7 cellular contexts compared by ENCODE assay signal in the genomic region with DNA sequence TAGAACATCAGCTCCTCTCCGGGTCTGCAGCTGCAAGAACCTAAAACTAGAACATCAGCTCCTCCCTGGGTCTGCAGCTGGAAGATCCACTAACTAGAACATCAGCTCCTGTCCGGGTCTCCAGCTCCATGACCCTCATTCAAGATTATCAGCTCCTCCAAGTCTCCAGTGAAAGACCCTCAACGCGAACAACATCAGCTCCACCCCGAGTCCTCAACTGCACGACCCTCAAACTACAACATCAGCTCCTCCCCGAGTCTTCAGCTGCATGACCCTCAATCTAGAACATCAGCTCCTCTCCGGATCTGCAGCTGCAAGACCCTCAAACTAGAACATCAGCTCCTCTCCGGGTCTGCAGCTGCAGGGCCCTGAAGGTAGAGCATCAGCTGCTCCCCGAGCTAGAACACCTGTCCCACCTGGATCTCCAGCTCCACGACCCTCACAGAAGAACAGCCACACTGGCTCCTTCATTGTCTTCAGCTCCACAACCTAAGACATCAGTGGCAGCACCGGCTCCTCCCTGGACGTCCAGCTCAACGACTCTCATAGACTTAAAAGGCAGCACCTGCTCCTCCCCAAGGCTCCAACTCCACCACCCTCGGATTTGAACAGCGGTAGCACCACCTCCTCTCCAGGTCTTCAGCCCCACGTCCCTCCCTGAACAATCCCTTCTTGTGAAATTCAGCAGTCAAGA.
DNase-seq lines count a peak whose midpoint lies in the region; TF ChIP-seq lines count a peak whose summit lies in the region.
"Not testable (repeated sequence)": the region's sequence is repeated elsewhere in the genome, so short reads cannot be mapped to it uniquely, and the experiment has no call there.

No MANE protein-coding gene starts in this region.

- H3K23ac ChIP-seq in H9 (ENCODE audit: insufficient read length, low read depth, low read length) = not testable (repeated sequence)

- H3K79me1 ChIP-seq in H9 (ENCODE audit: insufficient read depth, low read depth, low read length, poor library complexity, severe bottlenecking) = not testable (repeated sequence)

- not testable (repeated sequence) for H3K56ac ChIP-seq in H9 (ENCODE audit: insufficient read length, low read depth, low read length)

- not testable (repeated sequence) for H3K14ac ChIP-seq in H9 (ENCODE audit: insufficient read depth, low read length)

- not testable (repeated sequence) for H3K9me3 Mint-ChIP-seq in H9; activated CD4-positive, alpha-beta T cell treated with anti-CD3 and anti-CD28 coated beads, Interleukin-2, amount 10 ng/mL, durations not matched to agents 24 days and 14 days; chondrocyte (ENCODE audit: low read depth); type B pancreatic cell

- H2BK120ac ChIP-seq in H9 (ENCODE audit: low read depth, low read length, poor library complexity, severe bottlenecking) = not testable (repeated sequence)

- not testable (repeated sequence) for H3K4me3 Mint-ChIP-seq in H9; activated CD4-positive, alpha-beta T cell treated with anti-CD3 and anti-CD28 coated beads, Interleukin-2, amount 10 ng/mL, durations not matched to agents 24 days and 14 days; chondrocyte (ENCODE audit: unreplicated experiment); type B pancreatic cell

- H3K18ac ChIP-seq in H9 (ENCODE audit: insufficient read length, low read depth, low read length) = not testable (repeated sequence)

- not testable (repeated sequence) for H4K20me1 ChIP-seq in H9 (ENCODE audit: control insufficient read depth, insufficient read depth, insufficient read length)

- H4K8ac ChIP-seq in H9 (replicated peaks; ENCODE audit: insufficient read length, low read depth, low read length) = not testable (repeated sequence)

- H3K4me1 Mint-ChIP-seq in H9; activated CD4-positive, alpha-beta T cell treated with anti-CD3 and anti-CD28 coated beads, Interleukin-2, amount 10 ng/mL, durations not matched to agents 24 days and 14 days; chondrocyte (ENCODE audit: low read depth); type B pancreatic cell (ENCODE audit: unreplicated experiment): not testable (repeated sequence)

- DNase-seq in H9 (peak; percentile 18), chondrocyte (ENCODE audit: low spot score) (peak; percentile 50), islet precursor cell (peak; percentile 33), mesenteric fat pad (ENCODE audit: low spot score) (peak; percentile 77), posterior vena cava (ENCODE audit: low spot score) (peak; percentile 57), type B pancreatic cell (ENCODE audit: extremely low spot score, unreplicated experiment) (peak; percentile 34)
- peak; percentile 49 for DNase-seq in activated CD4-positive, alpha-beta T cell treated with anti-CD3 and anti-CD28 coated beads, Interleukin-2, amount 10 ng/mL, durations not matched to agents 24 days and 14 days

- not testable (repeated sequence) for H3K27me3 Mint-ChIP-seq in H9 (ENCODE audit: low read depth); activated CD4-positive, alpha-beta T cell treated with anti-CD3 and anti-CD28 coated beads, Interleukin-2, amount 10 ng/mL, durations not matched to agents 24 days and 14 days
- H3K27me3 Mint-ChIP-seq in chondrocyte (ENCODE audit: low read depth) (peaks cover 22% of the 10 kb centered on the region), type B pancreatic cell (peaks cover 12% of the 10 kb centered on the region)

- H2BK12ac ChIP-seq in H9 (ENCODE audit: insufficient read length, low read depth, low read length) = not testable (repeated sequence)

- H4K91ac ChIP-seq in H9 (ENCODE audit: insufficient read length, low read depth, low read length) = not testable (repeated sequence)

- not testable (repeated sequence) for H3K27me3 ChIP-seq in H9 (ENCODE audit: insufficient read depth, low read length)

- H2AFZ ChIP-seq in H9 (ENCODE audit: low read length) = not testable (repeated sequence)

- no CpG with 5 or more reads among the region's 17 CpGs for WGBS in H9 (ENCODE audit: extremely low coverage, insufficient read length, low lambda C conversion rate)

- peaks cover 4 to 15% (median 9%) of the 10 kb centered on the region in 3 experiments; a peak in 6 of 7 replicates for H3K36me3 Mint-ChIP-seq in H9 (ENCODE audit: insufficient read depth in 1 of 3, low read depth in 3 of 3)
- not testable (repeated sequence) for H3K36me3 Mint-ChIP-seq in activated CD4-positive, alpha-beta T cell treated with anti-CD3 and anti-CD28 coated beads, Interleukin-2, amount 10 ng/mL, durations not matched to agents 24 days and 14 days (ENCODE audit: low read depth); chondrocyte (ENCODE audit: low read depth); type B pancreatic cell

- H3K4ac ChIP-seq in H9 (ENCODE audit: low read depth, low read length) = not testable (repeated sequence)

- not testable (repeated sequence) for TF ChIP-seq CTCF in H9 (conservative IDR thresholded peaks at IDR 0.05); chondrocyte (IDR thresholded peaks at IDR 0.05); type B pancreatic cell (conservative IDR thresholded peaks at IDR 0.05)

- intact Hi-C loops in activated CD4-positive, alpha-beta T cell treated with anti-CD3 and anti-CD28 coated beads, Interleukin-2, amount 10 ng/mL, durations not matched to agents 24 days and 14 days (cut with micrococcal nuclease); posterior vena cava (cut with DNase I): not testable (repeated sequence)

- H3K9me3 ChIP-seq in H9 (ENCODE audit: control insufficient read depth, low read depth, low read length) = not testable (repeated sequence)

- H3K4me2 ChIP-seq in H9 (ENCODE audit: insufficient read depth, insufficient read length, low read length) = not testable (repeated sequence)

- H3K79me2 ChIP-seq in H9 (ENCODE audit: insufficient read depth, low read length) = not testable (repeated sequence)

- H3K9ac ChIP-seq in H9 (ENCODE audit: extremely low read depth, insufficient read length, low read length) = not testable (repeated sequence)

- H2BK15ac ChIP-seq in H9 (ENCODE audit: low read depth, low read length) = not testable (repeated sequence)

- not testable (repeated sequence) for H3K4me1 ChIP-seq in H9 (ENCODE audit: insufficient read depth, low read length)

- H3T11ph ChIP-seq in H9 (ENCODE audit: low read length) = not testable (repeated sequence)

- not testable (repeated sequence) for H3K27ac Mint-ChIP-seq in H9; activated CD4-positive, alpha-beta T cell treated with anti-CD3 and anti-CD28 coated beads, Interleukin-2, amount 10 ng/mL, durations not matched to agents 24 days and 14 days; chondrocyte (ENCODE audit: unreplicated experiment); type B pancreatic cell

- not testable (repeated sequence) for H2BK20ac ChIP-seq in H9 (ENCODE audit: low read depth, low read length, poor library complexity, severe bottlenecking)

- H4K5ac ChIP-seq in H9 (ENCODE audit: insufficient read length, low read depth, low read length) = not testable (repeated sequence)

- H3K27ac ChIP-seq in H9 (ENCODE audit: insufficient read length, low read depth, low read length) = not testable (repeated sequence)

- H2BK5ac ChIP-seq in H9 (ENCODE audit: insufficient read length, low read length) = not testable (repeated sequence)

- H2AK5ac ChIP-seq in H9 (ENCODE audit: insufficient read length, low read length) = not testable (repeated sequence)

- not testable (repeated sequence) for H3K23me2 ChIP-seq in H9 (ENCODE audit: insufficient read length, low read depth, low read length, poor library complexity, severe bottlenecking)

Comparison
In these comparisons a context has a peak if more than half of its experiments do, and no peak if none do; other contexts are left out.
1. DNase-seq: peak in every context shown above with its lines; median percentile 77 in mesenteric fat pad; 57 in posterior vena cava; 50 in chondrocyte; 49 in activated CD4-positive, alpha-beta T cell treated with anti-CD3 and anti-CD28 coated beads, Interleukin-2, amount 10 ng/mL, durations not matched to agents 24 days and 14 days; 34 in type B pancreatic cell; 33 in islet precursor cell; 18 in H9.